Comparison of ENCODE assay signal across 18 cellular contexts in the genomic region with DNA sequence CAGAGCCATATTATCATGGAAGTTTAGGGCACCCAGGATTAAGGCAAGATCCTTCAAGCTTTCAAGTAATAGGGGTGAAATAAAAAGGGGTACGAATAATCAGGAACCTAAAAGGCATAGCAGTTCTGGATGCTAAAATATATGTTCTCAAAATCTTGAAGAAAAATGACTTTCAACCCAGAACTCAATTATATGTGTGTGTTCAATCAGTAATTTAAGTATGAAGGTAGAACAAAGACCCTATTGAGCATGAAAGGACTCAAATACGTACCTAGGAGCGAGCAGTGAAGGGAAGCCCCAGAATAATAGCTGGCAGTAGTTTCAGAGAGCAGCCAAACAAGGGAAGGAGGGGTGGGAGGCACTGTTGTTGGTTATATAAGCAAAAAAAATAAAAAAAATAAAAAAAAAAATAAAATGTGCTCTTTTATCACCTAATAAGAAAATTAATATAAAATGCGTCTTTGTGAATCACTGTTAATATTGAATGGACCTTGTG.
"Had no signal": no experiment of that assay in that cellular context is flagged by ENCODE, and none has a peak within 500 bp of the region (broad histone marks: within the 10 kb centered on the region; RNA-seq: fewer than 3 reads in every experiment).

No MANE protein-coding gene starts in this region.

- H3K27ac Mint-ChIP-seq: activated naive CD8-positive, alpha-beta T cell treated with anti-CD3 and anti-CD28 coated beads for 36 hours; naive B cell; stimulated activated naive B cell treated with anti-CD40 and anti-IgM and Interleukin-4, amounts not matched to agents 10 μg/mL and 1 μg/mL and 100 μg/mL, for 72 hours had no signal

- H3K36me3 Mint-ChIP-seq: activated naive CD8-positive, alpha-beta T cell treated with anti-CD3 and anti-CD28 coated beads for 36 hours; naive B cell; stimulated activated naive B cell treated with anti-CD40 and anti-IgM and Interleukin-4, amounts not matched to agents 10 μg/mL and 1 μg/mL and 100 μg/mL, for 72 hours had no signal

- H3K36me3 ChIP-seq: heart left ventricle, prostate gland, suprapubic skin, upper lobe of right lung had no signal

- ATAC-seq: heart left ventricle; sciatic nerve; stimulated activated naive B cell treated with anti-CD40 and anti-IgM and Interleukin-4, amounts not matched to agents 10 μg/mL and 1 μg/mL and 100 μg/mL, for 72 hours; upper lobe of right lung had no signal

- H3K9me3 Mint-ChIP-seq: activated naive CD8-positive, alpha-beta T cell treated with anti-CD3 and anti-CD28 coated beads for 36 hours had no signal

- H3K4me1 Mint-ChIP-seq: activated naive CD8-positive, alpha-beta T cell treated with anti-CD3 and anti-CD28 coated beads for 36 hours; naive B cell; stimulated activated naive B cell treated with anti-CD40 and anti-IgM and Interleukin-4, amounts not matched to agents 10 μg/mL and 1 μg/mL and 100 μg/mL, for 72 hours had no signal

- H3K27me3 ChIP-seq: heart left ventricle, suprapubic skin, upper lobe of right lung had no signal

- FAIRE-seq: bronchial epithelial cell had no signal

- H3K27ac ChIP-seq: heart left ventricle, prostate gland, suprapubic skin, upper lobe of right lung had no signal

- DNase-seq: activated CD4-positive, alpha-beta T cell treated with anti-CD3 and anti-CD28 coated beads, Interleukin-2, amount 50 U/mL, for 4 hours; activated CD4-positive, CD25-positive, alpha-beta regulatory T cell treated with anti-CD3 and anti-CD28 coated beads, Interleukin-2, amount 50 U/mL, for 72 hours; activated gamma-delta T cell; activated naive CD8-positive, alpha-beta T cell treated with anti-CD3 and anti-CD28 coated beads for 36 hours; activated T-cell treated with anti-CD3 and anti-CD28 coated beads, Interleukin-2, amount 50 U/mL, for 48 hours; effector CD4-positive, alpha-beta T cell; foreskin melanocyte; heart left ventricle; islet precursor cell; naive B cell; stimulated activated CD4-positive, alpha-beta T cell treated with anti-CD3 and anti-CD28 coated beads, Interleukin-2, amount 100 ng/mL, for 24 hours; stimulated activated naive B cell treated with anti-CD40 and anti-IgM and Interleukin-4, amounts not matched to agents 10 μg/mL and 1 μg/mL and 100 μg/mL, for 72 hours; T-helper 2 cell; upper lobe of right lung had no signal

- H3K4me1 ChIP-seq: prostate gland had no signal

- H3K4me3 ChIP-seq: heart left ventricle, prostate gland, suprapubic skin, upper lobe of right lung had no signal

- H3K9me3 ChIP-seq: heart left ventricle, prostate gland, suprapubic skin, upper lobe of right lung had no signal

- H3K4me3 Mint-ChIP-seq: activated naive CD8-positive, alpha-beta T cell treated with anti-CD3 and anti-CD28 coated beads for 36 hours; naive B cell; stimulated activated naive B cell treated with anti-CD40 and anti-IgM and Interleukin-4, amounts not matched to agents 10 μg/mL and 1 μg/mL and 100 μg/mL, for 72 hours had no signal
